31 cellular contexts compared by ENCODE assay signal in genomic region chr2:201975434-201975833, GRCh38.
"Had no signal": no experiment of that assay in that cellular context is flagged by ENCODE, and none has a peak within 500 bp of the region (broad histone marks: within the 10 kb centered on the region; RNA-seq: fewer than 3 reads in every experiment).

No MANE protein-coding gene starts in this region.

- DNase-seq: activated B cell treated with CpG ODN at 0.5 μM for 24 hours; activated CD4-positive, alpha-beta memory T cell treated with anti-CD3 and anti-CD28 coated beads for 36 hours; activated CD4-positive, alpha-beta T cell treated with anti-CD3 and anti-CD28 coated beads for 4 hours; activated CD4-positive, alpha-beta T cell treated with anti-CD3 and anti-CD28 coated beads, Interleukin-2, amount 50 U/mL, for 1 hour; activated CD4-positive, CD25-positive, alpha-beta regulatory T cell treated with anti-CD3 and anti-CD28 coated beads, Interleukin-2, amount 50 U/mL, for 72 hours; activated CD8-positive, alpha-beta memory T cell treated with anti-CD3 and anti-CD28 coated beads, Interleukin-2, amount 50 U/mL, for 4 hours; activated effector memory CD4-positive, alpha-beta T cell treated with Interleukin-2 at 50 U/mL for 16 hours; activated naive CD4-positive, alpha-beta T cell treated with anti-CD3 and anti-CD28 coated beads, Interleukin-2, amount 10 ng/mL, durations not matched to agents 7 days and 5 days; activated naive CD8-positive, alpha-beta T cell treated with anti-CD3 and anti-CD28 coated beads, Interleukin-2, amount 50 U/mL, for 24 hours; activated T-cell treated with anti-CD3 and anti-CD28 coated beads for 4 hours; activated T-cell treated with anti-CD3 and anti-CD28 coated beads, Interleukin-2, amount 50 U/mL, for 4 hours; anterior cingulate cortex; central memory CD4-positive, alpha-beta T cell; NCI-H1105 treated with DMSO at 0.1 percent for 48 hours; NCI-H1436; NCI-H1694; NCI-H1930; NCI-H2081 treated with DMSO at 0.1 percent for 48 hours; NCI-H226; NCI-H446 treated with DMSO at 0.1 percent for 48 hours; NCI-H524; NCI-H69; SHP77; SJCRH30 had no signal

- H3K4me3 ChIP-seq: SJCRH30, SK-N-MC had no signal

- H3K9me3 ChIP-seq: SJCRH30 had no signal

- H3K27ac ChIP-seq: SJCRH30, SK-N-MC had no signal

- H3K27ac Mint-ChIP-seq: activated B cell treated with CpG ODN at 0.5 μM for 24 hours; activated CD4-positive, alpha-beta memory T cell treated with anti-CD3 and anti-CD28 coated beads for 36 hours; activated naive CD4-positive, alpha-beta T cell treated with anti-CD3 and anti-CD28 coated beads, Interleukin-2, amount 10 ng/mL, durations not matched to agents 7 days and 5 days; activated naive CD8-positive, alpha-beta T cell; activated naive CD8-positive, alpha-beta T cell treated with anti-CD3 and anti-CD28 coated beads, Interleukin-2, amount 50 U/mL, for 24 hours; activated T-helper 1 cell treated with anti-CD3 and anti-CD28 coated beads, Interleukin-12 subunit alpha, Interleukin-12 subunit beta, Interleukin-2, Interleukin-4 antibody, amounts not matched to agents 30 ng/mL and 10 ng/mL and 1 ng/mL, durations not matched to agents 14 hours and 24 hours and 36 hours; T-helper 2 cell treated with Interferon-gamma antibody and Interleukin-4, amounts not matched to agents 5 μg/mL and 100 μg/mL, for 36 hours had no signal

- H3K27me3 ChIP-seq: SJCRH30 had no signal

- FAIRE-seq: bronchial epithelial cell had no signal

- H3K27me3 Mint-ChIP-seq: activated CD4-positive, alpha-beta memory T cell treated with anti-CD3 and anti-CD28 coated beads for 36 hours; activated naive CD8-positive, alpha-beta T cell had no signal

- H3K36me3 ChIP-seq: SJCRH30 had no signal

- H3K4me3 Mint-ChIP-seq: activated B cell treated with CpG ODN at 0.5 μM for 24 hours; activated CD4-positive, alpha-beta memory T cell treated with anti-CD3 and anti-CD28 coated beads for 36 hours; activated naive CD4-positive, alpha-beta T cell treated with anti-CD3 and anti-CD28 coated beads, Interleukin-2, amount 10 ng/mL, durations not matched to agents 7 days and 5 days; activated naive CD8-positive, alpha-beta T cell; activated naive CD8-positive, alpha-beta T cell treated with anti-CD3 and anti-CD28 coated beads, Interleukin-2, amount 50 U/mL, for 24 hours; activated T-cell treated with anti-CD3 and anti-CD28 coated beads, Interleukin-2, amount 50 U/mL, for 4 hours; activated T-helper 1 cell treated with anti-CD3 and anti-CD28 coated beads, Interleukin-12 subunit alpha, Interleukin-12 subunit beta, Interleukin-2, Interleukin-4 antibody, amounts not matched to agents 30 ng/mL and 10 ng/mL and 1 ng/mL, durations not matched to agents 14 hours and 24 hours and 36 hours; T-helper 2 cell treated with Interferon-gamma antibody and Interleukin-4, amounts not matched to agents 5 μg/mL and 100 μg/mL, for 36 hours had no signal

- ATAC-seq: activated naive CD8-positive, alpha-beta T cell treated with anti-CD3 and anti-CD28 coated beads, Interleukin-2, amount 50 U/mL, for 24 hours; activated T-cell treated with anti-CD3 and anti-CD28 coated beads, Interleukin-2, amount 50 U/mL, for 4 hours; Panc1 had no signal

- H3K9me3 Mint-ChIP-seq: activated CD4-positive, alpha-beta memory T cell treated with anti-CD3 and anti-CD28 coated beads for 36 hours; activated naive CD4-positive, alpha-beta T cell treated with anti-CD3 and anti-CD28 coated beads, Interleukin-2, amount 10 ng/mL, durations not matched to agents 7 days and 5 days; activated naive CD8-positive, alpha-beta T cell treated with anti-CD3 and anti-CD28 coated beads, Interleukin-2, amount 50 U/mL, for 24 hours; activated T-cell treated with anti-CD3 and anti-CD28 coated beads, Interleukin-2, amount 50 U/mL, for 4 hours; activated T-helper 1 cell treated with anti-CD3 and anti-CD28 coated beads, Interleukin-12 subunit alpha, Interleukin-12 subunit beta, Interleukin-2, Interleukin-4 antibody, amounts not matched to agents 30 ng/mL and 10 ng/mL and 1 ng/mL, durations not matched to agents 14 hours and 24 hours and 36 hours; T-helper 2 cell treated with Interferon-gamma antibody and Interleukin-4, amounts not matched to agents 5 μg/mL and 100 μg/mL, for 36 hours had no signal

- H3K4me1 Mint-ChIP-seq: activated B cell treated with CpG ODN at 0.5 μM for 24 hours; activated naive CD4-positive, alpha-beta T cell treated with anti-CD3 and anti-CD28 coated beads, Interleukin-2, amount 10 ng/mL, durations not matched to agents 7 days and 5 days; activated naive CD8-positive, alpha-beta T cell treated with anti-CD3 and anti-CD28 coated beads, Interleukin-2, amount 50 U/mL, for 24 hours had no signal

- H3K36me3 Mint-ChIP-seq: activated CD4-positive, alpha-beta memory T cell treated with anti-CD3 and anti-CD28 coated beads for 36 hours; activated naive CD4-positive, alpha-beta T cell treated with anti-CD3 and anti-CD28 coated beads, Interleukin-2, amount 10 ng/mL, durations not matched to agents 7 days and 5 days; activated naive CD8-positive, alpha-beta T cell; brain had no signal
